24 cellular contexts compared by ENCODE assay signal in genomic region chr6:158087519-158087867, GRCh38.
DNase-seq lines count a peak whose midpoint lies in the region; ATAC-seq and TF ChIP-seq lines count a peak whose summit lies in the region.
"Had no signal": no experiment of that assay in that cellular context is flagged by ENCODE, and none has a peak within 500 bp of the region (broad histone marks: within the 10 kb centered on the region; RNA-seq: fewer than 3 reads in every experiment).

No MANE protein-coding gene starts in this region.

- H3K4me1 ChIP-seq in neutrophil (ENCODE audit: control insufficient read depth in 1 of 2, insufficient read depth in 1 of 2, low read depth in 1 of 2, low read length in 1 of 2), result peaks cover 27 to 31% of the 10 kb centered on the region in 2 experiments
- peaks cover 0 to 5% (median 0%) of the 10 kb centered on the region in 4 donors for H3K4me1 ChIP-seq in upper lobe of left lung
- H3K4me1 ChIP-seq: colonic mucosa, uterus had no signal

- H3K36me3 ChIP-seq in neutrophil, result peaks cover 40% of the 10 kb centered on the region
- H3K36me3 ChIP-seq in upper lobe of left lung, result peaks cover 0 to 23% (median 4%) of the 10 kb centered on the region in 4 donors
- H3K36me3 ChIP-seq: uterus had no signal

- no peak overlapping the region for H3K4me3 ChIP-seq in neutrophil (ENCODE audit: low read depth in 1 of 2, low read length in 1 of 2)
- H3K4me3 ChIP-seq in upper lobe of left lung, result no peak overlapping the region
- H3K4me3 ChIP-seq: colonic mucosa, skin epidermis, uterus had no signal

- 86 to 89% methylated on average over 4 of the region's 4 CpGs for WGBS in upper lobe of left lung, 2 donors

- H3K27me3 ChIP-seq in neutrophil (no peaks in the 10 kb centered on the region), upper lobe of left lung (no peaks in the 10 kb centered on the region)
- H3K27me3 ChIP-seq: colonic mucosa, heart left ventricle, uterus had no signal

- H3K4me1 Mint-ChIP-seq in T-helper 2 cell treated with Interferon-gamma antibody and Interleukin-4, amounts not matched to agents 5 μg/mL and 100 μg/mL, for 36 hours (ENCODE audit: low read depth), result peaks cover 20% of the 10 kb centered on the region
- H3K4me1 Mint-ChIP-seq in activated T-helper 1 cell treated with anti-CD3 and anti-CD28 coated beads, Interleukin-12 subunit alpha, Interleukin-12 subunit beta, Interleukin-2, Interleukin-4 antibody, amounts not matched to agents 30 ng/mL and 10 ng/mL and 1 ng/mL, durations not matched to agents 14 hours and 24 hours and 36 hours (ENCODE audit: low read depth), result peaks cover 14% of the 10 kb centered on the region
- H3K4me1 Mint-ChIP-seq: natural killer cell had no signal

- TF ChIP-seq CTCF in neutrophil (IDR thresholded peaks at IDR 0.05) (no peak), upper lobe of left lung (IDR thresholded peaks at IDR 0.05) (no peak)

- no peak for TF ChIP-seq EP300 in upper lobe of left lung (IDR thresholded peaks at IDR 0.05)

- peak overlapping the region; percentile 15 for H3K4me3 Mint-ChIP-seq in T-helper 2 cell treated with Interferon-gamma antibody and Interleukin-4, amounts not matched to agents 5 μg/mL and 100 μg/mL, for 36 hours
- no peak overlapping the region for H3K4me3 Mint-ChIP-seq in activated T-helper 1 cell treated with anti-CD3 and anti-CD28 coated beads, Interleukin-12 subunit alpha, Interleukin-12 subunit beta, Interleukin-2, Interleukin-4 antibody, amounts not matched to agents 30 ng/mL and 10 ng/mL and 1 ng/mL, durations not matched to agents 14 hours and 24 hours and 36 hours
- H3K4me3 Mint-ChIP-seq: activated naive CD4-positive, alpha-beta T cell treated with anti-CD3 and anti-CD28 coated beads, Interleukin-2, amount 10 ng/mL, durations not matched to agents 7 days and 5 days; activated T-cell treated with anti-CD3 and anti-CD28 coated beads, Interleukin-2, amount 50 U/mL, for 4 hours; natural killer cell; stimulated activated naive CD8-positive, alpha-beta T cell treated with anti-CD3 and anti-CD28 coated beads, Interleukin-15, amount 100 ng/mL, for 72 hours had no signal

- H3K9me3 ChIP-seq in neutrophil, result no peaks in the 10 kb centered on the region
- no peaks in the 10 kb centered on the region for H3K9me3 ChIP-seq in upper lobe of left lung
- H3K9me3 ChIP-seq: colonic mucosa, heart left ventricle, uterus had no signal

- peak overlapping the region; percentile 65 for H3K27ac Mint-ChIP-seq in T-helper 2 cell treated with Interferon-gamma antibody and Interleukin-4, amounts not matched to agents 5 μg/mL and 100 μg/mL, for 36 hours
- peak overlapping the region; percentile 21 for H3K27ac Mint-ChIP-seq in activated T-helper 1 cell treated with anti-CD3 and anti-CD28 coated beads, Interleukin-12 subunit alpha, Interleukin-12 subunit beta, Interleukin-2, Interleukin-4 antibody, amounts not matched to agents 30 ng/mL and 10 ng/mL and 1 ng/mL, durations not matched to agents 14 hours and 24 hours and 36 hours

- H3K36me3 Mint-ChIP-seq in T-helper 2 cell treated with Interferon-gamma antibody and Interleukin-4, amounts not matched to agents 5 μg/mL and 100 μg/mL, for 36 hours (ENCODE audit: low read depth), result peaks cover 50% of the 10 kb centered on the region
- peaks cover 58% of the 10 kb centered on the region for H3K36me3 Mint-ChIP-seq in activated T-helper 1 cell treated with anti-CD3 and anti-CD28 coated beads, Interleukin-12 subunit alpha, Interleukin-12 subunit beta, Interleukin-2, Interleukin-4 antibody, amounts not matched to agents 30 ng/mL and 10 ng/mL and 1 ng/mL, durations not matched to agents 14 hours and 24 hours and 36 hours (ENCODE audit: low read depth)

- ATAC-seq in upper lobe of left lung (ENCODE audit: low FRiP score in 2 of 2), result no peak
- no peak for ATAC-seq in HG02938 (IDR thresholded peaks at IDR 0.05; ENCODE audit: unreplicated experiment)
- no peak for ATAC-seq in GM19395 (IDR thresholded peaks at IDR 0.05; ENCODE audit: unreplicated experiment)
- ATAC-seq: activated T-cell treated with anti-CD3 and anti-CD28 coated beads, Interleukin-2, amount 50 U/mL, for 4 hours; left lobe of liver; natural killer cell; Panc1; stimulated activated naive CD8-positive, alpha-beta T cell treated with anti-CD3 and anti-CD28 coated beads, Interleukin-15, amount 100 ng/mL, for 72 hours had no signal

- DNase-seq in T-helper 2 cell treated with Interferon-gamma antibody and Interleukin-4, amounts not matched to agents 5 μg/mL and 100 μg/mL, for 36 hours (ENCODE audit: low spot score), result no peak
- DNase-seq in T-helper 2 cell (no peak), upper lobe of left lung (no peak), posterior vena cava (ENCODE audit: low spot score) (no peak)
- no peak for DNase-seq in activated T-helper 1 cell treated with anti-CD3 and anti-CD28 coated beads, Interleukin-12 subunit alpha, Interleukin-12 subunit beta, Interleukin-2, Interleukin-4 antibody, amounts not matched to agents 30 ng/mL and 10 ng/mL and 1 ng/mL, durations not matched to agents 14 hours and 24 hours and 36 hours (ENCODE audit: low spot score)
- DNase-seq: activated CD8-positive, alpha-beta memory T cell treated with anti-CD3 and anti-CD28 coated beads for 24 hours; activated naive CD4-positive, alpha-beta T cell treated with anti-CD3 and anti-CD28 coated beads, Interleukin-2, amount 10 ng/mL, durations not matched to agents 7 days and 5 days; activated T-cell treated with anti-CD3 and anti-CD28 coated beads, Interleukin-2, amount 50 U/mL, for 4 hours; colonic mucosa; DMS 273 treated with DMSO at 0.1 percent for 48 hours; MM.1S; natural killer cell; NCI-H1930; NCI-H345; stimulated activated naive CD8-positive, alpha-beta T cell treated with anti-CD3 and anti-CD28 coated beads, Interleukin-15, amount 100 ng/mL, for 72 hours; T-helper 9 cell; uterus had no signal

- H3K27ac ChIP-seq in neutrophil (peak overlapping the region; percentile 59), upper lobe of left lung (peak overlapping the region in 3 of 4 donors; percentile 21 to 79 (median 53))
- H3K27ac ChIP-seq: colonic mucosa had no signal

- H3K9me3 Mint-ChIP-seq in T-helper 2 cell treated with Interferon-gamma antibody and Interleukin-4, amounts not matched to agents 5 μg/mL and 100 μg/mL, for 36 hours, result no peaks in the 10 kb centered on the region
- H3K9me3 Mint-ChIP-seq in activated T-helper 1 cell treated with anti-CD3 and anti-CD28 coated beads, Interleukin-12 subunit alpha, Interleukin-12 subunit beta, Interleukin-2, Interleukin-4 antibody, amounts not matched to agents 30 ng/mL and 10 ng/mL and 1 ng/mL, durations not matched to agents 14 hours and 24 hours and 36 hours, result no peaks in the 10 kb centered on the region
- H3K9me3 Mint-ChIP-seq: activated naive CD4-positive, alpha-beta T cell treated with anti-CD3 and anti-CD28 coated beads, Interleukin-2, amount 10 ng/mL, durations not matched to agents 7 days and 5 days; activated T-cell treated with anti-CD3 and anti-CD28 coated beads, Interleukin-2, amount 50 U/mL, for 4 hours; natural killer cell; stimulated activated naive CD8-positive, alpha-beta T cell treated with anti-CD3 and anti-CD28 coated beads, Interleukin-15, amount 100 ng/mL, for 72 hours had no signal

- no peak for TF ChIP-seq POLR2A in upper lobe of left lung (IDR thresholded peaks at IDR 0.05)

- intact Hi-C loops in activated T-helper 1 cell treated with anti-CD3 and anti-CD28 coated beads, Interleukin-12 subunit alpha, Interleukin-12 subunit beta, Interleukin-2, Interleukin-4 antibody, amounts not matched to agents 30 ng/mL and 10 ng/mL and 1 ng/mL, durations not matched to agents 14 hours and 24 hours and 36 hours (cut with micrococcal nuclease), result no loop called here
- intact Hi-C loops in posterior vena cava (cut with DNase I), result no loop called here

- no peaks in the 10 kb centered on the region for H3K27me3 Mint-ChIP-seq in T-helper 2 cell treated with Interferon-gamma antibody and Interleukin-4, amounts not matched to agents 5 μg/mL and 100 μg/mL, for 36 hours (ENCODE audit: low read depth)
- H3K27me3 Mint-ChIP-seq in activated T-helper 1 cell treated with anti-CD3 and anti-CD28 coated beads, Interleukin-12 subunit alpha, Interleukin-12 subunit beta, Interleukin-2, Interleukin-4 antibody, amounts not matched to agents 30 ng/mL and 10 ng/mL and 1 ng/mL, durations not matched to agents 14 hours and 24 hours and 36 hours (ENCODE audit: insufficient read depth), result no peaks in the 10 kb centered on the region
- H3K27me3 Mint-ChIP-seq: activated naive CD4-positive, alpha-beta T cell treated with anti-CD3 and anti-CD28 coated beads, Interleukin-2, amount 10 ng/mL, durations not matched to agents 7 days and 5 days; stimulated activated naive CD8-positive, alpha-beta T cell treated with anti-CD3 and anti-CD28 coated beads, Interleukin-15, amount 100 ng/mL, for 72 hours had no signal
